In genomic region chr2:53289309-53290006, GRCh38 we compare ENCODE assay signal across 26 cellular contexts.
"Had no signal": no experiment of that assay in that cellular context is flagged by ENCODE, and none has a peak within 500 bp of the region (broad histone marks: within the 10 kb centered on the region; RNA-seq: fewer than 3 reads in every experiment).

No MANE protein-coding gene starts in this region.

- H3K4me3 Mint-ChIP-seq: activated CD4-positive, alpha-beta T cell treated with anti-CD3 and anti-CD28 coated beads for 36 hours; central memory CD8-positive, alpha-beta T cell; naive thymus-derived CD8-positive, alpha-beta T cell; neural crest cell; T-helper 2 cell treated with Interferon-gamma antibody and Interleukin-4, amounts not matched to agents 5 μg/mL and 100 μg/mL, for 36 hours had no signal

- H3K27me3 ChIP-seq: esophagus squamous epithelium, gastrocnemius medialis, pancreas, right atrium auricular region, tibial nerve had no signal

- H3K4me1 ChIP-seq: esophagus squamous epithelium, gastrocnemius medialis, pancreas, prostate gland, right atrium auricular region, tibial nerve had no signal

- H3K4me3 ChIP-seq: esophagus squamous epithelium, gastrocnemius medialis, pancreas, prostate gland, right atrium auricular region, tibial nerve had no signal

- FAIRE-seq: colon, pancreas had no signal

- H3K27me3 Mint-ChIP-seq: central memory CD8-positive, alpha-beta T cell had no signal

- H3K4me1 Mint-ChIP-seq: activated CD4-positive, alpha-beta T cell treated with anti-CD3 and anti-CD28 coated beads for 36 hours; central memory CD8-positive, alpha-beta T cell; naive thymus-derived CD8-positive, alpha-beta T cell had no signal

- H3K27ac ChIP-seq: epithelial cell of prostate, esophagus squamous epithelium, gastrocnemius medialis, pancreas, prostate gland, right atrium auricular region, tibial nerve had no signal

- H3K27ac Mint-ChIP-seq: activated CD4-positive, alpha-beta T cell treated with anti-CD3 and anti-CD28 coated beads for 36 hours; naive thymus-derived CD8-positive, alpha-beta T cell; T-helper 2 cell treated with Interferon-gamma antibody and Interleukin-4, amounts not matched to agents 5 μg/mL and 100 μg/mL, for 36 hours had no signal

- DNase-seq: activated CD4-positive, alpha-beta T cell treated with anti-CD3 and anti-CD28 coated beads for 36 hours; activated CD4-positive, alpha-beta T cell treated with anti-CD3 and anti-CD28 coated beads, Interleukin-2, amount 50 U/mL, for 4 hours; activated CD4-positive, CD25-positive, alpha-beta regulatory T cell; activated CD8-positive, alpha-beta memory T cell treated with anti-CD3 and anti-CD28 coated beads, Interleukin-2, amount 50 U/mL, for 4 hours; activated gamma-delta T cell; activated naive CD4-positive, alpha-beta T cell treated with anti-CD3 and anti-CD28 coated beads, Interleukin-2, amount 50 U/mL, for 16 hours; activated T-cell treated with anti-CD3 and anti-CD28 coated beads, Interleukin-2, amount 50 U/mL, for 1 hour; amygdala; dermis blood vessel endothelial cell; effector CD4-positive, alpha-beta T cell; esophagus squamous epithelium; gastrocnemius medialis; glutamatergic neuron; mesenchymal stem cell; naive thymus-derived CD8-positive, alpha-beta T cell; pancreas; stimulated activated naive CD4-positive, alpha-beta T cell treated with Interleukin-2 at 50 U/mL for 16 hours; T-helper 1 cell had no signal

- H3K36me3 Mint-ChIP-seq: naive thymus-derived CD8-positive, alpha-beta T cell had no signal

- H3K9me3 ChIP-seq: esophagus squamous epithelium, gastrocnemius medialis, pancreas, prostate gland, right atrium auricular region, tibial nerve had no signal

- H3K36me3 ChIP-seq: esophagus squamous epithelium, gastrocnemius medialis, pancreas, prostate gland, right atrium auricular region, tibial nerve had no signal

- ATAC-seq: activated CD4-positive, alpha-beta T cell treated with anti-CD3 and anti-CD28 coated beads for 36 hours; gastrocnemius medialis; naive thymus-derived CD8-positive, alpha-beta T cell; pancreas had no signal

- H3K9me3 Mint-ChIP-seq: central memory CD8-positive, alpha-beta T cell; neural crest cell had no signal
